In the genomic region with DNA sequence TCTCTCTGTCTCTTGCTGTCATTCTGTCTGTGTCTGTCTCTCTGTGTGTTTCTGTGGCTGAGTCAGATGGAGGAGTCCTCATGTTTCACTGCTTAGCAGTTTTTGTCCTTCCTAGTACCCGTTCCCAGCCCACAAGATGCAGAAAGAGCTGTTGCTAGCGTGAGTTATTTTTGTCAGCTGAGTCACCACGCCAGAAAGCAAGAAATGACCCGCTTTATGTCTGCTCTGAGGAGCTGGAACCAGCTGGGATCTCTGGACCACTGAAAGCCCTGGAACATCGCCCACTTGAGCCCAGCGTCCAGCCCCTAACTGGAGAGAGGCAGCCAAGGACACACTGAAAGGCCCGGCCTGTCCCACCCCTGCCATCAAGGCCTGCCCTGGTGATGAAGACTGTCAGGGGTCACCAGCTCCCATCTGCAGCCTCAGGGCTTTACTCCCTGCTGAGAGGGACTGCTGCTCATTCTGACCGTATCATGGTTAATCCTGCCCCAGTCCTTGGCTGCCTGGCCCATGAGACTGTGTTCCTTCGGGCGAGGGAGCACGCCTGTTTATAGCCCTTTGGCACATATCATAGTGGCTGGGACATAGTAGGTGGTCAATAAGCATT, we compare ENCODE assay signal across 8 cellular contexts.
A peak's percentile ranks its signal among the peaks of the same experiment; 100 is the strongest.
DNase-seq lines count a peak whose midpoint lies in the region; ATAC-seq and TF ChIP-seq lines count a peak whose summit lies in the region.

No MANE protein-coding gene starts in this region.

- H3K4me1 ChIP-seq in ovary (ENCODE audit: insufficient read depth) = peaks cover 10% of the 10 kb centered on the region

- no peaks in the 10 kb centered on the region for H3K9me3 ChIP-seq in ovary

- TF ChIP-seq POLR2A in ovary (IDR thresholded peaks at IDR 0.05) = no peak

- CTCF ChIA-PET in RWPE1 (lab: Yijun Ruan, JAX) = no interaction called here

- H3K27ac ChIP-seq in RWPE1 = peak overlapping the region; percentile 91
- peak overlapping the region in 1 of 2 donors; percentile 45 for H3K27ac ChIP-seq in ovary

- intact Hi-C loops in ovary (cut with DNase I) = no loop called here

- DNase-seq in HCEC 1CT (peak; percentile 94), RWPE1 (ENCODE audit: low spot score) (peak; percentile 88), fibroblast of the aortic adventitia (ENCODE audit: low read depth) (peak; percentile 92), ovary (peak; percentile 56 to 82 (median 70)), GM13977 (ENCODE audit: low spot score) (no peak), GF-D8 (lab: John Stamatoyannopoulos, UW) (no peak)
- DNase-seq in activated naive CD4-positive, alpha-beta T cell treated with anti-CD3 and anti-CD28 coated beads, Interleukin-2, amount 50 U/mL, for 16 hours = no peak

- 1 to 14% (median 14%) methylated on average over 10 to 11 of the region's 11 CpGs for WGBS in ovary, 3 donors

- in situ Hi-C loops in GM13977 (cut with MboI; ENCODE audit: low pct_unique_long_range_greater_than_20kb, low sequenced_read_pairs, unreplicated experiment) = no loop called here

- H3K27me3 ChIP-seq in ovary = no peaks in the 10 kb centered on the region

- no peaks in the 10 kb centered on the region for H3K36me3 ChIP-seq in ovary

- POLR2A ChIA-PET in RWPE1 (lab: Yijun Ruan, JAX; ENCODE audit: low non-redundant PET) = no interaction called here

- TF ChIP-seq CTCF in RWPE1 (conservative IDR thresholded peaks at IDR 0.05; ENCODE audit: low read depth) = no peak
- no peak for TF ChIP-seq CTCF in fibroblast of the aortic adventitia (IDR thresholded peaks at IDR 0.05; ENCODE audit: insufficient read depth, low read length)
- no peak for TF ChIP-seq CTCF in ovary (IDR thresholded peaks at IDR 0.05)
- no peak for TF ChIP-seq CTCF in GM13977 (IDR thresholded peaks at IDR 0.05; ENCODE audit: extremely low read depth, insufficient read depth, missing control alignments)

- TF ChIP-seq EP300 in ovary (IDR thresholded peaks at IDR 0.05) = no peak

- ATAC-seq in HG03045 (IDR thresholded peaks at IDR 0.05; ENCODE audit: unreplicated experiment) = no peak

- H3K4me3 ChIP-seq in fibroblast of the aortic adventitia (ENCODE audit: low read depth, low read length) = no peak overlapping the region
- H3K4me3 ChIP-seq in ovary = no peak overlapping the region

Comparison
In these comparisons a context has a peak if more than half of its experiments do, and no peak if none do; other contexts are left out.
1. DNase-seq: peak in HCEC 1CT (single experiment), RWPE1 (single experiment), fibroblast of the aortic adventitia (single experiment) and ovary (5 of 5); none in activated naive CD4-positive, alpha-beta T cell treated with anti-CD3 and anti-CD28 coated beads, Interleukin-2, amount 50 U/mL, for 16 hours (single experiment), GM13977 (single experiment) and GF-D8 (single experiment).